Comparison of ENCODE assay signal across 8 cellular contexts in the genomic region with DNA sequence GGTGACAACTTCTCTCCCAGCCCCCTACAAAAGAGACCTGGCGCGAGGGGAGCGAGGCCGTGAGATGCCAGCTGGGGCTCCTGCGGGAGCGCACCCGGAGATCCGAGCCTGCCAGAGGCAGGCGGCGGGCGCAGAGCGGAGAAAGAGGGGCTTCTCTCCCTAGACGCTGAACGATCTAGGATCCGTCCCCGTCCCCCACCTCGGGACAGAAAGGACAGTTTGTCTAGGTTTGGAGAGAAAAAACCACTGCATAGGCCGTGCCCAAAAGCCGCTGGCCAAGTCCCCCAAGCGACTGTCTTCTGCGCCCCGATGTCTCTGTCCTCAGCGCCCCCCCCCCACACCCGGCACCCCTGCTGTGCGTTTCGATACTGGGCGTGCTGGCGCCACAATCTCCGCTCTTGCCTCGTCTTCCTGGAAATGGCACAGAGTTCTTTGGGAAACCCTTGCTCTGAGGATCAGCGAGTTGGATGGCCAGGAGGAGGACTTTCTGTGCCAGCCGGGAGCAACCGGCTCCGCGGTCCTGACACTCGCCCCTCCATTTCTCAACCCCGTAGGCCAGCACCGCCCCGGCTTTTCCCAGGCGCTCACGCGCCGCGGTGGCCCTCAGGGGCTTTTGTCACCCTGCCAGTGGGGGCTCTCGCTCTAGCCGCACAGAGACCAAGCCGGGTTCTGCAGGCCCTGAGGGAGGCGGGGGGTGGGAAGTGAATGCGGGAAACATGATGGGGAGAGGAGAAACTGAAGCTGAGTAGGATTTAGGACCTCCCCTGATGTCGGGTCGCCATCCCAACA. TPM values are rescaled to one million over a fixed set of nuclear protein-coding genes. Genes with fewer than 3 reads are reported as not detected.
A peak's percentile ranks its signal among the peaks of the same experiment; 100 is the strongest.
DNase-seq lines count a peak whose midpoint lies in the region; ATAC-seq and TF ChIP-seq lines count a peak whose summit lies in the region.
"Had no signal": no experiment of that assay in that cellular context is flagged by ENCODE, and none has a peak within 500 bp of the region (broad histone marks: within the 10 kb centered on the region; RNA-seq: fewer than 3 reads in every experiment).

No MANE protein-coding gene starts in this region.

- H3K4me1 ChIP-seq in SJSA1 (replicated peaks) = peaks cover 26% of the 10 kb centered on the region

- ATAC-seq in HG02571 (IDR thresholded peaks at IDR 0.05; ENCODE audit: unreplicated experiment) = no peak

- peak overlapping the region; percentile 60 for H3K4me3 ChIP-seq in GM12864 (ENCODE audit: low read depth, low read length)
- peak overlapping the region; percentile 22 for H3K4me3 ChIP-seq in SJSA1
- peak overlapping the region; percentile 50 for H3K4me3 ChIP-seq in retinal pigment epithelial cell (ENCODE audit: low read length)

- no peaks in the 10 kb centered on the region for H3K9me3 ChIP-seq in SJSA1 (replicated peaks)

- peaks cover 64% of the 10 kb centered on the region for H3K27me3 ChIP-seq in SJSA1 (replicated peaks)

- TF ChIP-seq CTCF in GM12864 (IDR thresholded peaks at IDR 0.05; ENCODE audit: low read depth, low read length, missing control alignments) (no peak), retinal pigment epithelial cell (conservative IDR thresholded peaks at IDR 0.05; ENCODE audit: low read depth, low read length) (no peak)

- no peak overlapping the region for H3K27ac ChIP-seq in SJSA1
- H3K27ac ChIP-seq: VCaP had no signal

- no peaks in the 10 kb centered on the region; the same call in 1 of the 2 replicates for H3K36me3 ChIP-seq in SJSA1

- DNase-seq in GM12864 (ENCODE audit: low read depth) = no peak
- no peak for DNase-seq in SJSA1 (ENCODE audit: low read depth in 1 of 2, low spot score in 2 of 2)
- DNase-seq in germinal center (ENCODE audit: low spot score) = peak; percentile 30
- no peak for DNase-seq in retinal pigment epithelial cell (ENCODE audit: low read depth)
- DNase-seq in NK-92 (lab: John Stamatoyannopoulos, UW; ENCODE audit: unreplicated experiment) = no peak
- no peak for DNase-seq in effector CD4-positive, alpha-beta T cell

RNA-seq across cellular contexts. Expression of gene SSTR2, which starts 1.0 kb away (rescaled TPM):
- under 0.01 TPM in 1 of 2 replicates, not detected in the other for total RNA-seq in SJSA1 (2014; rRNA removed; shearing (Covaris generic))

RNA-seq across cellular contexts. Expression of gene COG1, which starts 27.0 kb away (rescaled TPM):
- 20.2 and 29.3 TPM in 2 replicates for total RNA-seq in SJSA1 (2014; rRNA removed; shearing (Covaris generic))
